ENCODE assay signal across 9 cellular contexts in the genomic region with DNA sequence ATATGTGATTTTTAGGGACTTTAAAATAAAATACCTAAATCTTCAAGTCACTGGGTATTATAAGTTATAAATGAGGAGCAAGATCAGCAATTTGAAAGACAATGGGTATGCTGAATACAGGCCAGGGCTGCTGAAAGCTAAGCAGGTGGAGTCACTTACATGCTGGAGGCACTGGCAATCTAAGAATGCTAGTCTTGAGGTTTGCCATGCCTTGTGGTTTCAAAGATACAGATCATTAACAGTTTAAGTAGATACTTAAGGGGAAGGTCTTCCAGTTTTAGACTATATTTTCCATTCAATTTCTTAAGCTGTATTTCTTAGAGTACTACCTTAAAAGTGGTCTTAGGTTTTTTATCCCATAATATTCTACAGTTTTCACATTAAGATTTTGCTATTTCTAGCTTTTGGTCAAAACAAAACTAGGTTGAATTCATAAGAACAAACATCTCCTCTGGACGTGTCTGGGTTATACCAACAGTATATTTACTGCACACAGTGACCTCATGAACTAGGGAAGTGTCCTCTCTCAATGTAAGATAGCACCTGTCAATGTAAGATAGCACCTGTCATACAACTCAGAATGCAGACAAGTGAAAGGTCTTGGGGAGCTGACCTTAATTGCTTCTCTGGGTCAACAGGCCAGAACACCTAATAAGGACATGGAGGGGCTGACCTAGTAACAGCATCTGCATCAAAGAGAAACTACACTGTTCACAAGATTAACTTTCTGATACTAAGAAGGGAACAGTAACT. TPM values are rescaled to one million over a fixed set of nuclear protein-coding genes. Genes with fewer than 3 reads are reported as not detected.
DNase-seq lines count a peak whose midpoint lies in the region; ATAC-seq and TF ChIP-seq lines count a peak whose summit lies in the region.
"Had no signal": no experiment of that assay in that cellular context is flagged by ENCODE, and none has a peak within 500 bp of the region (broad histone marks: within the 10 kb centered on the region; RNA-seq: fewer than 3 reads in every experiment).

No MANE protein-coding gene starts in this region.

- TF ChIP-seq CTCF in WI38 (IDR thresholded peaks at IDR 0.05; ENCODE audit: low read depth, low read length) = no peak
- no peak for TF ChIP-seq CTCF in left lung (IDR thresholded peaks at IDR 0.05)

- peaks cover 12 to 35% of the 10 kb centered on the region in 2 donors for H3K4me1 ChIP-seq in left lung

- H3K27ac ChIP-seq in left lung = peak overlapping the region in 1 of 2 donors; percentile 89
- H3K27ac ChIP-seq: parathyroid adenoma had no signal

- intact Hi-C loops in left lung (cut with DNase I) = no loop called here

- no peaks in the 10 kb centered on the region for H3K27me3 ChIP-seq in left lung

- H3K36me3 ChIP-seq in left lung = peaks cover 0 to 37% of the 10 kb centered on the region in 2 donors

- peak overlapping the region; percentile 95 for H3K4me3 ChIP-seq in WI38 (ENCODE audit: low read depth, low read length)
- peak overlapping the region; percentile 96 to 97 for H3K4me3 ChIP-seq in left lung

- ATAC-seq in GM19463 (IDR thresholded peaks at IDR 0.05; ENCODE audit: unreplicated experiment) (peak; percentile 68), HG03442 (IDR thresholded peaks at IDR 0.05; ENCODE audit: unreplicated experiment) (peak; percentile 72), left lung (no peak), left lobe of liver (no peak)

- H3K9me3 ChIP-seq in left lung = no peaks in the 10 kb centered on the region

- DNase-seq in DMS79 treated with DMSO at 0.1 percent for 48 hours (lab: John Stamatoyannopoulos, UW) (peak; percentile 97), left lung (no peak), left lobe of liver (ENCODE audit: low spot score) (no peak), D341Med (ENCODE audit: low spot score) (no peak)
- no peak for DNase-seq in activated CD4-positive, CD25-positive, alpha-beta regulatory T cell (lab: John Stamatoyannopoulos, UW)

RNA-seq across cellular contexts. Expression of gene SRI, which starts 2.0 kb away (rescaled TPM):
- total RNA-seq in left lung (100 to 1,000 TPM; 121 to 124 TPM), left lobe of liver (17.4 TPM)

Comparison
In these comparisons a context has a peak if more than half of its experiments do, and no peak if none do; other contexts are left out.
1. ATAC-seq: peak in GM19463 (single experiment) and HG03442 (single experiment); none in left lung (single experiment) and left lobe of liver (single experiment).